Comparison of ENCODE assay signal across 10 cellular contexts in genomic region chr14:68945585-68946289, GRCh38. TPM values are rescaled to one million over a fixed set of nuclear protein-coding genes. Genes with fewer than 3 reads are reported as not detected.
DNase-seq lines count a peak whose midpoint lies in the region; ATAC-seq and TF ChIP-seq lines count a peak whose summit lies in the region.
"Had no signal": no experiment of that assay in that cellular context is flagged by ENCODE, and none has a peak within 500 bp of the region (broad histone marks: within the 10 kb centered on the region; RNA-seq: fewer than 3 reads in every experiment).

No MANE protein-coding gene starts in this region.

- peak overlapping the region; percentile 74; the same call in 1 of the 2 replicates for H3K27ac ChIP-seq in ACC112 (ENCODE audit: low read depth, low read length)
- H3K27ac ChIP-seq in breast epithelium, result peak overlapping the region; percentile 83 to 94
- H3K27ac ChIP-seq in WERI-Rb-1, result no peak overlapping the region

- peak overlapping the region; percentile 19 for H3K27ac Mint-ChIP-seq in nephron progenitor cell

- H3K9me3 ChIP-seq in breast epithelium (no peaks in the 10 kb centered on the region), WERI-Rb-1 (ENCODE audit: severe bottlenecking) (no peaks in the 10 kb centered on the region)

- H2AFZ ChIP-seq in ACC112 (ENCODE audit: low read length, unreplicated experiment), result no peak overlapping the region

- DNase-seq in LoVo (ENCODE audit: low spot score), result peak; percentile 39
- no peak for DNase-seq in breast epithelium (ENCODE audit: low spot score in 2 of 2)
- no peak for DNase-seq in nephron progenitor cell
- DNase-seq in WERI-Rb-1, result no peak
- DNase-seq: amniotic stem cell, NCI-H1694 had no signal

- H3K27me3 Mint-ChIP-seq in nephron progenitor cell (ENCODE audit: low read depth, poor library complexity), result peaks cover 4% of the 10 kb centered on the region

- intact Hi-C loops in breast epithelium (cut with DNase I; ENCODE audit: low total_unique reads), result no loop called here

- H3K4me3 Mint-ChIP-seq in nephron progenitor cell, result no peak overlapping the region

- no peak for ATAC-seq in HG02798 (IDR thresholded peaks at IDR 0.05; ENCODE audit: poor library complexity, unreplicated experiment)
- ATAC-seq in HG03457 (IDR thresholded peaks at IDR 0.05; ENCODE audit: unreplicated experiment), result no peak
- ATAC-seq in HG02610 (IDR thresholded peaks at IDR 0.05; ENCODE audit: unreplicated experiment), result no peak

- TF ChIP-seq POLR2A in breast epithelium (IDR thresholded peaks at IDR 0.05), result no peak

- H3K36me3 ChIP-seq in ACC112 (ENCODE audit: insufficient read depth, low read length), result no peaks in the 10 kb centered on the region
- H3K36me3 ChIP-seq in breast epithelium, result no peaks in the 10 kb centered on the region
- H3K36me3 ChIP-seq in WERI-Rb-1, result no peaks in the 10 kb centered on the region

- H3K27me3 ChIP-seq in ACC112 (ENCODE audit: insufficient read depth, low read length) (no peaks in the 10 kb centered on the region), breast epithelium (no peaks in the 10 kb centered on the region), WERI-Rb-1 (ENCODE audit: insufficient read depth, low read depth, severe bottlenecking) (no peaks in the 10 kb centered on the region)

- no peaks in the 10 kb centered on the region for H3K9me3 Mint-ChIP-seq in nephron progenitor cell

- H3K36me3 Mint-ChIP-seq in nephron progenitor cell (ENCODE audit: low read depth), result no peaks in the 10 kb centered on the region

- no peak overlapping the region for H3K4me3 ChIP-seq in ACC112 (ENCODE audit: low read depth, low read length)
- H3K4me3 ChIP-seq in breast epithelium, result peak overlapping the region in 1 of 3 donors; percentile 39
- no peak overlapping the region for H3K4me3 ChIP-seq in WERI-Rb-1 (ENCODE audit: low read depth, low read length)

- TF ChIP-seq CTCF in breast epithelium (IDR thresholded peaks at IDR 0.05) (no peak), nephron progenitor cell (IDR thresholded peaks at IDR 0.05) (no peak), WERI-Rb-1 (IDR thresholded peaks at IDR 0.05; ENCODE audit: low read depth, low read length) (no peak)

- peaks cover 95% of the 10 kb centered on the region for H3K4me1 ChIP-seq in ACC112 (ENCODE audit: control insufficient read depth, insufficient read depth, low read length, unreplicated experiment)
- peaks cover 30 to 63% of the 10 kb centered on the region in 2 donors for H3K4me1 ChIP-seq in breast epithelium

- H3K79me2 ChIP-seq in ACC112 (ENCODE audit: control insufficient read depth, insufficient read depth, low read length, unreplicated experiment), result peaks cover 96% of the 10 kb centered on the region

- H3K4me1 Mint-ChIP-seq in nephron progenitor cell, result peaks cover 79% of the 10 kb centered on the region

RNA-seq across cellular contexts. Expression of gene ACTN1, which starts 33.4 kb away (rescaled TPM):
- total RNA-seq in breast epithelium, result 100 to 1,000 TPM in 2 of 3 donors, 10 to 100 TPM in 1; 75.0 to 295 (median 290) TPM
